8 cellular contexts compared by ENCODE assay signal in the genomic region with DNA sequence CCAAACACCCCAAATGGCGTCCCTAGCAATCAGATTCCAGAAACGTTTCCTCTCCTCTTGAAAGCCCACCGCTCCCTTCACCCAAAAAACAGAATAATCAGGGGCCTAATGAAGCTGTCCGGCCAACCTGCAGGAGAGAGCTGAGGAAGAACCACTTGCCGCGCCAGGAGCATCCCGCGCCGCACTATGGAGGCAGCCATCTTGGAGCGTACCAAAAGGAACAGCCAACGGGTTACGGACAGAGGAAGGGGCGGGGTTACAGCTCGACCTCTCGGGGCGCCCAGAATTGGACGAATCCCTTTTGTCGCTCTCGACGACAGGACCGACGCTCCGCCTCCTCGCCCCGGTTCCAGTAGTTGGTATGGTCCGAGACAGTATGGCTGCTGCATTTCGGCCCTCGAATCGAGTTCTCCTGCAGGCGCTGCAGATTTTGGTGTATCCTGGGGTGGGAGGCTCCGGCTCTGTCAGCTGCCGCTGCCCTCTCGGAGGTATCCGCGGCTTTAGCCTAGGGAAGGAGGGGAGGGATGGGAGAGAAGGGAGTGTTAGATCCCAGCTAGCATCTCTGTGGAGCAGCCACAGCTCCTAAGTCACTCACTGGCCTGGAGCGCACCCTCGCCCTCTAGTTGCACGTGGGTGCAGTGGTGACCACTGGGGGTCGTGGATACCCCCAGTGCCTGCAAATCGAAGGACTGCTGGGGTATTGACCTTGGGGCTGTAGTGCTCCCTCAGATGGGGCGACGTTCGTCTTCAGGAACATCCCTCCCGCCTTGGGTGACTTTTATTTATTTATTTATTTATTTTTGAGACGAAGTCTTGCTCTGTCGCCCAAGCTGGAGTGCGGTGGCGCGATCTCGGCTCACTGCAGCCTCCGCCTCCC.
DNase-seq lines count a peak whose midpoint lies in the region; ATAC-seq and FAIRE-seq lines count a peak whose summit lies in the region.

A gene (minus strand): TSS at position 219 of the 877 bp plus-strand sequence. CDS start 19 bp downstream, at position 200.
A gene with protein sequence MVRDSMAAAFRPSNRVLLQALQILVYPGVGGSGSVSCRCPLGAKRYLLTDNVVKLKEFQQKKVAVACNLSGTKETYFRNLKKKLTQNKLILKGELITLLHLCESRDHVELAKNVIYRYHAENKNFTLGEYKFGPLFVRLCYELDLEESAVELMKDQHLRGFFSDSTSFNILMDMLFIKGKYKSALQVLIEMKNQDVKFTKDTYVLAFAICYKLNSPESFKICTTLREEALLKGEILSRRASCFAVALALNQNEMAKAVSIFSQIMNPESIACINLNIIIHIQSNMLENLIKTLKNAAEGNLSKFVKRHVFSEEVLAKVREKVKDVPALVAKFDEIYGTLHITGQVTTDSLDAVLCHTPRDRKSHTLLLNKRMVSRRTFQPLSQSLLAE (plus strand): TSS at position 352 of the 877 bp plus-strand sequence. CDS start 10 bp downstream, at position 362.

- peaks cover 25% of the 10 kb centered on the region for H3K4me1 ChIP-seq in BLaER1

- FAIRE-seq in GM19239 (lab: Jason Lieb, UNC) (peak; percentile 98), colon (lab: Jason Lieb, UNC) (peak; percentile 51)

- H3K4me3 ChIP-seq in BLaER1, result peak within 1 kb of the TSS; percentile 73

- H4K20me1 ChIP-seq in BLaER1, result peaks cover 2% of the 10 kb centered on the region; the same call in 1 of the 2 replicates

- H3K36me3 ChIP-seq in BLaER1, result peaks cover 44% of the 10 kb centered on the region

- peak; percentile 98 for ATAC-seq in HG03457 (IDR thresholded peaks at IDR 0.05; ENCODE audit: unreplicated experiment)

- H3K9me3 ChIP-seq in BLaER1, result no peaks in the 10 kb centered on the region

- peak within 1 kb of the TSS; percentile 72 for H3K4me2 ChIP-seq in BLaER1

- H3K27me3 ChIP-seq in BLaER1, result no peaks in the 10 kb centered on the region

- H3K27ac ChIP-seq in BLaER1, result peak within 1 kb of the TSS; percentile 77

- peak within 1 kb of the TSS; percentile 81 for H3K9ac ChIP-seq in BLaER1

- DNase-seq in GM19239 (ENCODE audit: insufficient read length, low spot score), result peak; percentile 80
- DNase-seq in NCI-H524 (lab: John Stamatoyannopoulos, UW), result peak; percentile 96 to 98
- DNase-seq in activated CD4-positive, alpha-beta T cell treated with anti-CD3 and anti-CD28 coated beads for 4 hours, result peak; percentile 93 to 95
- DNase-seq in kidney tubule cell (ENCODE audit: low spot score), result peak; percentile 99
- DNase-seq in stimulated activated CD4-positive, alpha-beta T cell treated with anti-CD3 and anti-CD28 coated beads, Interleukin-1b, Interleukin-23, amount 100 ng/mL, for 24 hours (ENCODE audit: low read depth in 4 of 4, low spot score in 1 of 4), result peak; percentile 81 to 92 (median 84)

Comparison
In these comparisons a context has a peak if more than half of its experiments do, and no peak if none do; other contexts are left out.
1. Peak in every context shown above with its lines: DNase-seq, ATAC-seq, H3K4me3 ChIP-seq and H3K27ac ChIP-seq.